20 cellular contexts compared by ENCODE assay signal in the genomic region with DNA sequence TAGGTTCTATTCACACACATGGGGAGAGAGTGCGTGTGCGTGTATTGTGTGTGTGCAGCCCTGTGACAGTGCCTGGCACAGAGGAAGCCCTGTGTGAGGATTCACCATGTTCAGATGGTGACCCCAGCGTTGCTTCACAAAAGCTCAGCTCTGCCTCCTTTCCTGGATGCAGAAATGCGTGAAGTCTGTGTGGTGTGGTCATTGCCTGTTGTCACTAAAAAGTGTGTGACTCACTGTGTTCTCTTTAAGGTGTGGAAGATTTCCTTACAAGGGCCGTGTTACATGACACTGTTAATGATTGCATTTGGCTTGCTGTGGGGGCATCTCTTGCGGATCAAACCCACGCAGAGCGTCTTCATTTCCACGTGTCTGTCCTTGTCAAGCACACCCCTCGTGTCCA. TPM values are rescaled to one million over a fixed set of nuclear protein-coding genes. Genes with fewer than 3 reads are reported as not detected.
DNase-seq lines count a peak whose midpoint lies in the region; TF ChIP-seq lines count a peak whose summit lies in the region.
"Had no signal": no experiment of that assay in that cellular context is flagged by ENCODE, and none has a peak within 500 bp of the region (broad histone marks: within the 10 kb centered on the region; RNA-seq: fewer than 3 reads in every experiment).

No MANE protein-coding gene starts in this region.

- peak; percentile 30 for DNase-seq in NK-92 treated with Interleukin-12 subunit alpha and Interleukin-12 subunit beta, amount 100 ng/mL, for 24 hours (lab: John Stamatoyannopoulos, UW)
- DNase-seq in NK-92 (lab: John Stamatoyannopoulos, UW; ENCODE audit: unreplicated experiment) (no peak), endodermal cell (no peak), nephron progenitor cell (no peak), cardiac septum (ENCODE audit: low spot score) (no peak), KBM-7 (no peak)
- no peak for DNase-seq in activated CD4-positive, alpha-beta T cell treated with anti-CD3 and anti-CD28 coated beads, Interleukin-2, amount 50 U/mL, for 1 hour
- DNase-seq: 8988T; AML-193; C1 segment of cervical spinal cord; CD8-positive, alpha-beta memory T cell; DMS53; GDM1; H7; NCI-H1694; NCI-H2081; NCI-H2171; NCI-H526; Right ventricle myocardium superior had no signal

- TF ChIP-seq CTCF in endodermal cell (conservative IDR thresholded peaks at IDR 0.05), result no peak
- no peak for TF ChIP-seq CTCF in nephron progenitor cell (IDR thresholded peaks at IDR 0.05)

- no peaks in the 10 kb centered on the region for H3K9me3 ChIP-seq in endodermal cell (ENCODE audit: control insufficient read depth, low read length)

- H3K27ac ChIP-seq in endodermal cell (ENCODE audit: low read depth, low read length), result no peak overlapping the region
- H3K27ac ChIP-seq: HL-60 had no signal

- H3K36me3 ChIP-seq in endodermal cell (ENCODE audit: control insufficient read depth, insufficient read depth, low read length), result peaks cover 52% of the 10 kb centered on the region

- H3K4me1 ChIP-seq in endodermal cell (ENCODE audit: control insufficient read depth, insufficient read depth, low read length), result peaks cover 9% of the 10 kb centered on the region

- peak overlapping the region; percentile 12 for H3K27ac Mint-ChIP-seq in endodermal cell
- H3K27ac Mint-ChIP-seq in nephron progenitor cell, result peak overlapping the region; percentile 57
- H3K27ac Mint-ChIP-seq: CD8-positive, alpha-beta memory T cell had no signal

- peaks cover 37% of the 10 kb centered on the region for H3K36me3 Mint-ChIP-seq in endodermal cell (ENCODE audit: low read depth)
- peaks cover 41% of the 10 kb centered on the region for H3K36me3 Mint-ChIP-seq in nephron progenitor cell (ENCODE audit: low read depth)

- in situ Hi-C loops in KBM-7 (cut with MboI; ENCODE audit: low pct_unique_long_range_greater_than_20kb, low sequenced_read_pairs), result no loop called here

- H3K27me3 Mint-ChIP-seq in endodermal cell (ENCODE audit: insufficient read depth) (no peaks in the 10 kb centered on the region), nephron progenitor cell (ENCODE audit: low read depth, poor library complexity) (no peaks in the 10 kb centered on the region)
- H3K27me3 Mint-ChIP-seq: CD8-positive, alpha-beta memory T cell had no signal

- no peak overlapping the region for H3K4me3 Mint-ChIP-seq in endodermal cell
- H3K4me3 Mint-ChIP-seq in nephron progenitor cell, result no peak overlapping the region
- H3K4me3 Mint-ChIP-seq: CD8-positive, alpha-beta memory T cell had no signal

- no peak overlapping the region for H3K4me3 ChIP-seq in endodermal cell (ENCODE audit: low read length)

- H3K9me3 Mint-ChIP-seq in endodermal cell (no peaks in the 10 kb centered on the region), nephron progenitor cell (no peaks in the 10 kb centered on the region)
- H3K9me3 Mint-ChIP-seq: CD8-positive, alpha-beta memory T cell had no signal

- intact Hi-C loops in cardiac septum (cut with DNase I), result no loop called here

- no peaks in the 10 kb centered on the region for H3K27me3 ChIP-seq in endodermal cell (ENCODE audit: control insufficient read depth, insufficient read depth, low read length, poor library complexity, severe bottlenecking)

- H3K4me1 Mint-ChIP-seq in endodermal cell (peaks cover 24% of the 10 kb centered on the region), nephron progenitor cell (peaks cover 61% of the 10 kb centered on the region)

- WGBS in endodermal cell (ENCODE audit: insufficient coverage in 1 of 2, insufficient read length in 1 of 2), 2 experiments, result 89 to 93% methylated on average over 9 to 10 of the region's 10 CpGs

- H3K9ac ChIP-seq in endodermal cell (ENCODE audit: extremely low read depth, low read length, poor library complexity, severe bottlenecking), result no peak overlapping the region

RNA-seq across cellular contexts. Expression of gene DCUN1D2, which starts 19.5 kb away (rescaled TPM):
- total RNA-seq in endodermal cell (10 to 100 TPM; 35.8 to 44.7 TPM), cardiac septum (134 TPM)
- 23.4 TPM for polyA plus RNA-seq in endodermal cell (2013, experiment 1 of 2)
- polyA plus RNA-seq in endodermal cell (2013, experiment 2 of 2), result 23.9 TPM

RNA-seq across cellular contexts. Expression of gene ADPRHL1, which starts 56.7 kb away (rescaled TPM):
- total RNA-seq in endodermal cell (1 to 10 TPM; 1.6 to 2.9 TPM), cardiac septum (480 TPM)
- polyA plus RNA-seq in endodermal cell (2013, experiment 1 of 2), result 2.7 TPM
- polyA plus RNA-seq in endodermal cell (2013, experiment 2 of 2), result 3.2 TPM

Comparison
In these comparisons a context has a peak if more than half of its experiments do, and no peak if none do; other contexts are left out.
1. RNA of gene ADPRHL1, which starts 56.7 kb away (total RNA-seq): 480 TPM in cardiac septum (single experiment); 1.6 to 2.9 TPM in endodermal cell; every median in the first group is over 100 times any median in the second.